23 cellular contexts compared by ENCODE assay signal in the genomic region with DNA sequence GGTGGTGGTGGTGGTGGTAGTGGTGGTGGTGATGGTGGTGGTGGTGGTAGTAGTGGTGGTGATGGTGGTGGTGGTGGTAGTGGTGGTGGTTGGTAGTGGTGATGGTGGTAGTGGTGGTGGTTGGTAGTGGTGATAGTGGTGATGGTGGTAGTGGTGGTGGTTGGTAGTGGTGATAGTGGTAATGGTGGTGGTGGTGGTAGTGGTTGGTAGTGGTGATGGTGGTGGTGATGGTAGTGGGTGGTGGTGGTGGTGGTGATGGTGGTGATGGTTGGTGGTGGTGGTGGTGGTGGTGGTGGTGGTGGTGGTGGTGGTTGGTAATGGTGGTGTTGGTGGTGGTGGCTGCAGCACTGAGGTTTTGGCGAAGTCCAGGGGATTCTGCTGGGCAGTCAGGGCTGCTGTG. TPM values are rescaled to one million over a fixed set of nuclear protein-coding genes. Genes with fewer than 3 reads are reported as not detected.
"Had no signal": no experiment of that assay in that cellular context is flagged by ENCODE, and none has a peak within 500 bp of the region (broad histone marks: within the 10 kb centered on the region; RNA-seq: fewer than 3 reads in every experiment).

No MANE protein-coding gene starts in this region.

- H3K36me3 Mint-ChIP-seq: memory B cell, mesothelial cell of epicardium, type B pancreatic cell had no signal

- ATAC-seq: foreskin keratinocyte; left cardiac atrium; sciatic nerve; stimulated activated naive B cell treated with anti-CD40 and anti-IgM and Interleukin-4, amounts not matched to agents 10 μg/mL and 1 μg/mL and 100 μg/mL, for 72 hours had no signal

- H3K4me3 Mint-ChIP-seq: memory B cell; mesothelial cell of epicardium; nephron; stimulated activated naive B cell treated with anti-CD40 and anti-IgM and Interleukin-4, amounts not matched to agents 10 μg/mL and 1 μg/mL and 100 μg/mL, for 72 hours; type B pancreatic cell had no signal

- H3K4me2 ChIP-seq: hepatocyte had no signal

- H3K27me3 ChIP-seq: colonic mucosa, foreskin keratinocyte, hepatocyte, neutrophil, vagina had no signal

- H3K79me2 ChIP-seq: hepatocyte had no signal

- H3K36me3 ChIP-seq: colonic mucosa, left ventricle myocardium inferior, lower lobe of right lung, neutrophil, spleen, vagina had no signal

- H3K27ac Mint-ChIP-seq: memory B cell; mesothelial cell of epicardium; stimulated activated naive B cell treated with anti-CD40 and anti-IgM and Interleukin-4, amounts not matched to agents 10 μg/mL and 1 μg/mL and 100 μg/mL, for 72 hours; type B pancreatic cell had no signal

- H3K9me3 ChIP-seq: colonic mucosa, lower lobe of right lung, neutrophil, vagina had no signal

- H3K4me1 Mint-ChIP-seq: stimulated activated naive B cell treated with anti-CD40 and anti-IgM and Interleukin-4, amounts not matched to agents 10 μg/mL and 1 μg/mL and 100 μg/mL, for 72 hours had no signal

- H2AFZ ChIP-seq: hepatocyte had no signal

- H3K4me3 ChIP-seq: colonic mucosa, hepatocyte, left ventricle myocardium inferior, lower lobe of right lung, spleen, vagina had no signal

- H3K9me3 Mint-ChIP-seq: type B pancreatic cell had no signal

- H3K27ac ChIP-seq: colonic mucosa, foreskin keratinocyte, hepatocyte, left ventricle myocardium inferior, lower lobe of right lung, neutrophil, spleen, vagina had no signal

- DNase-seq: colonic mucosa; dermis blood vessel endothelial cell; foreskin keratinocyte; head of caudate nucleus; kidney; left cardiac atrium; left ventricle myocardium inferior; lower lobe of right lung; spleen; stimulated activated CD4-positive, alpha-beta T cell treated with anti-CD3 and anti-CD28 coated beads, Interleukin-15, amount 100 ng/mL, for 24 hours; stimulated activated CD4-positive, alpha-beta T cell treated with anti-CD3 and anti-CD28 coated beads, Interleukin-1b, Interleukin-23, amount 100 ng/mL, for 48 hours; stimulated activated CD4-positive, alpha-beta T cell treated with anti-CD3 and anti-CD28 coated beads, Interleukin-4, amount 100 ng/mL, for 24 hours; stimulated activated naive B cell treated with anti-CD40 and anti-IgM and Interleukin-4, amounts not matched to agents 10 μg/mL and 1 μg/mL and 100 μg/mL, for 72 hours had no signal

- FAIRE-seq: kidney had no signal

- H3K4me1 ChIP-seq: colonic mucosa, foreskin keratinocyte, lower lobe of right lung, spleen, vagina had no signal

RNA-seq across cellular contexts. Expression of a gene that starts 58.5 kb away (rescaled TPM):
- total RNA-seq: dermis blood vessel endothelial cell, foreskin keratinocyte, left ventricle myocardium inferior, myocyte, pulmonary artery endothelial cell had no signal
- polyA plus RNA-seq: foreskin keratinocyte had no signal
